Comparison of ENCODE assay signal across 20 cellular contexts in genomic region chr12:120739821-120740613, GRCh38.
"Had no signal": no experiment of that assay in that cellular context is flagged by ENCODE, and none has a peak within 500 bp of the region (broad histone marks: within the 10 kb centered on the region; RNA-seq: fewer than 3 reads in every experiment).

No MANE protein-coding gene starts in this region.

- H3K9me3 ChIP-seq: esophagus muscularis mucosa, right atrium auricular region, testis, uterus had no signal

- H3K4me3 ChIP-seq: esophagus muscularis mucosa, right atrium auricular region, testis, uterus had no signal

- ATAC-seq: activated CD8-positive, alpha-beta T cell treated with anti-CD3 and anti-CD28 coated beads for 36 hours; activated naive CD8-positive, alpha-beta T cell treated with anti-CD3 and anti-CD28 coated beads, Interleukin-2, amount 50 U/mL, for 24 hours; activated T-cell treated with anti-CD3 and anti-CD28 coated beads, Interleukin-2, amount 50 U/mL, for 4 hours; naive thymus-derived CD4-positive, alpha-beta T cell; stimulated activated naive CD8-positive, alpha-beta T cell treated with anti-CD3 and anti-CD28 coated beads, Interleukin-15, Interleukin-2, amounts not matched to agents 100 U/mL and 50 U/mL, for 24 hours had no signal

- H3K27me3 ChIP-seq: esophagus muscularis mucosa, right atrium auricular region, testis, uterus had no signal

- H3K27ac ChIP-seq: esophagus muscularis mucosa, parathyroid adenoma, right atrium auricular region, testis, uterus had no signal

- H3K36me3 ChIP-seq: uterus had no signal

- DNase-seq: activated CD4-positive, alpha-beta T cell treated with anti-CD3 and anti-CD28 coated beads for 1 hour; activated CD4-positive, alpha-beta T cell treated with anti-CD3 and anti-CD28 coated beads, Interleukin-2, amount 10 ng/mL, durations not matched to agents 7 days and 5 days; activated CD8-positive, alpha-beta T cell treated with anti-CD3 and anti-CD28 coated beads for 36 hours; activated naive CD8-positive, alpha-beta T cell treated with anti-CD3 and anti-CD28 coated beads, Interleukin-2, amount 50 U/mL, for 24 hours; activated T-cell treated with anti-CD3 and anti-CD28 coated beads, Interleukin-2, amount 50 U/mL, for 4 hours; amygdala; central memory CD4-positive, alpha-beta T cell; dermis blood vessel endothelial cell; effector CD4-positive, alpha-beta T cell; foreskin melanocyte; naive thymus-derived CD4-positive, alpha-beta T cell; occipital lobe; stimulated activated naive CD8-positive, alpha-beta T cell treated with anti-CD3 and anti-CD28 coated beads, Interleukin-15, Interleukin-2, amounts not matched to agents 100 U/mL and 50 U/mL, for 24 hours; T-helper 2 cell; testis; trophoblast cell; uterus had no signal

- H3K4me1 ChIP-seq: esophagus muscularis mucosa, parathyroid adenoma, right atrium auricular region, testis, uterus had no signal
